Comparison of ENCODE assay signal across 18 cellular contexts in genomic region chr15:61749169-61749568, GRCh38.
DNase-seq lines count a peak whose midpoint lies in the region; ATAC-seq lines count a peak whose summit lies in the region.
"Had no signal": no experiment of that assay in that cellular context is flagged by ENCODE, and none has a peak within 500 bp of the region (broad histone marks: within the 10 kb centered on the region; RNA-seq: fewer than 3 reads in every experiment).

No MANE protein-coding gene starts in this region.

- H3K4me3 Mint-ChIP-seq in stimulated activated naive CD8-positive, alpha-beta T cell treated with anti-CD3 and anti-CD28 coated beads, Interleukin-15, amount 100 ng/mL, for 72 hours, result no peak overlapping the region
- H3K4me3 Mint-ChIP-seq: activated T-cell treated with anti-CD3 and anti-CD28 coated beads, Interleukin-2, amount 50 U/mL, for 72 hours had no signal

- H3K9me3 Mint-ChIP-seq in stimulated activated naive CD8-positive, alpha-beta T cell treated with anti-CD3 and anti-CD28 coated beads, Interleukin-15, amount 100 ng/mL, for 72 hours, result no peaks in the 10 kb centered on the region
- H3K9me3 Mint-ChIP-seq: activated naive CD4-positive, alpha-beta T cell treated with anti-CD3 and anti-CD28 coated beads, Interleukin-2, amount 50 U/mL, for 72 hours; activated T-cell treated with anti-CD3 and anti-CD28 coated beads, Interleukin-2, amount 50 U/mL, for 72 hours had no signal

- DNase-seq in DMS53 treated with DMSO at 0.1 percent for 48 hours (lab: John Stamatoyannopoulos, UW; ENCODE audit: unreplicated experiment) (peak; percentile 3), RPMI7951 (ENCODE audit: low read depth) (peak; percentile 60), fibroblast of gingiva (ENCODE audit: low read depth) (peak; percentile 83), GM19238 (ENCODE audit: insufficient read length, low spot score) (no peak)
- no peak for DNase-seq in stimulated activated naive CD8-positive, alpha-beta T cell treated with anti-CD3 and anti-CD28 coated beads, Interleukin-15, amount 100 ng/mL, for 72 hours
- no peak for DNase-seq in stimulated activated CD4-positive, alpha-beta T cell treated with anti-CD3 and anti-CD28 coated beads, Interleukin-4, amount 100 ng/mL, for 1 hour
- DNase-seq: activated T-cell treated with anti-CD3 and anti-CD28 coated beads, Interleukin-2, amount 50 U/mL, for 72 hours; effector memory CD4-positive, alpha-beta T cell; Karpas-422; lower lobe of right lung; NCI-H1105; NCI-H2107; right lobe of liver; stimulated activated naive CD4-positive, alpha-beta T cell; thyroid gland had no signal

- H3K27ac Mint-ChIP-seq in stimulated activated naive CD8-positive, alpha-beta T cell treated with anti-CD3 and anti-CD28 coated beads, Interleukin-15, amount 100 ng/mL, for 72 hours, result no peak overlapping the region
- H3K27ac Mint-ChIP-seq: activated naive CD4-positive, alpha-beta T cell treated with anti-CD3 and anti-CD28 coated beads, Interleukin-2, amount 50 U/mL, for 72 hours; activated T-cell treated with anti-CD3 and anti-CD28 coated beads, Interleukin-2, amount 50 U/mL, for 72 hours had no signal

- H3K4me1 Mint-ChIP-seq in stimulated activated naive CD8-positive, alpha-beta T cell treated with anti-CD3 and anti-CD28 coated beads, Interleukin-15, amount 100 ng/mL, for 72 hours, result no peaks in the 10 kb centered on the region

- ATAC-seq in HG03280 (IDR thresholded peaks at IDR 0.05; ENCODE audit: unreplicated experiment), result no peak
- no peak for ATAC-seq in stimulated activated naive CD8-positive, alpha-beta T cell treated with anti-CD3 and anti-CD28 coated beads, Interleukin-15, amount 100 ng/mL, for 72 hours
- ATAC-seq: activated CD4-positive, CD25-positive, alpha-beta regulatory T cell treated with anti-CD3 and anti-CD28 coated beads, Interleukin-2, amount 50 U/mL, for 24 hours; activated naive CD4-positive, alpha-beta T cell treated with anti-CD3 and anti-CD28 coated beads, Interleukin-2, amount 50 U/mL, for 72 hours; activated T-cell treated with anti-CD3 and anti-CD28 coated beads, Interleukin-2, amount 50 U/mL, for 72 hours; lower lobe of right lung; right lobe of liver had no signal

- H3K27me3 Mint-ChIP-seq in stimulated activated naive CD8-positive, alpha-beta T cell treated with anti-CD3 and anti-CD28 coated beads, Interleukin-15, amount 100 ng/mL, for 72 hours, result peaks cover 13% of the 10 kb centered on the region

Comparison
In these comparisons a context has a peak if more than half of its experiments do, and no peak if none do; other contexts are left out.
1. DNase-seq: peak in DMS53 treated with DMSO at 0.1 percent for 48 hours (single experiment), RPMI7951 (single experiment) and fibroblast of gingiva (single experiment); none in GM19238 (single experiment), stimulated activated naive CD8-positive, alpha-beta T cell treated with anti-CD3 and anti-CD28 coated beads, Interleukin-15, amount 100 ng/mL, for 72 hours (0 of 2) and stimulated activated CD4-positive, alpha-beta T cell treated with anti-CD3 and anti-CD28 coated beads, Interleukin-4, amount 100 ng/mL, for 1 hour (single experiment).